Comparison of ENCODE assay signal across 9 cellular contexts in genomic region chr9:503331-503730, GRCh38. TPM values are rescaled to one million over a fixed set of nuclear protein-coding genes. Genes with fewer than 3 reads are reported as not detected.
A peak's percentile ranks its signal among the peaks of the same experiment; 100 is the strongest.
DNase-seq lines count a peak whose midpoint lies in the region; FAIRE-seq and TF ChIP-seq lines count a peak whose summit lies in the region.
"Had no signal": no experiment of that assay in that cellular context is flagged by ENCODE, and none has a peak within 500 bp of the region (broad histone marks: within the 10 kb centered on the region; RNA-seq: fewer than 3 reads in every experiment).

No MANE protein-coding gene starts in this region.

- no peaks in the 10 kb centered on the region for H3K4me1 Mint-ChIP-seq in HFFc6 (ENCODE audit: low read depth)
- H3K4me1 Mint-ChIP-seq in astrocyte (ENCODE audit: low read depth, unreplicated experiment): peaks cover 2% of the 10 kb centered on the region

- TF ChIP-seq CTCF in HFFc6 (IDR thresholded peaks at IDR 0.05) (no peak), astrocyte (IDR thresholded peaks at IDR 0.05; ENCODE audit: insufficient read depth, low read depth, low read length) (no peak)

- peaks cover 16% of the 10 kb centered on the region for H3K27me3 Mint-ChIP-seq in HFFc6 (ENCODE audit: insufficient read depth)
- no peaks in the 10 kb centered on the region for H3K27me3 Mint-ChIP-seq in astrocyte (ENCODE audit: low read depth, unreplicated experiment)

- H3K4me1 ChIP-seq in ACC112 (ENCODE audit: control insufficient read depth, insufficient read depth, low read length, unreplicated experiment) (no peaks in the 10 kb centered on the region), astrocyte (ENCODE audit: insufficient read depth, low read length) (peaks cover 9% of the 10 kb centered on the region), muscle layer of colon (ENCODE audit: insufficient read depth, low read length) (peaks cover 8% of the 10 kb centered on the region)

- H4K20me1 ChIP-seq in astrocyte (ENCODE audit: insufficient read depth, low read length): no peaks in the 10 kb centered on the region

- H3K9me3 Mint-ChIP-seq in HFFc6 (no peaks in the 10 kb centered on the region), astrocyte (ENCODE audit: unreplicated experiment) (no peaks in the 10 kb centered on the region)

- H3K27me3 ChIP-seq in ACC112 (ENCODE audit: insufficient read depth, low read length): peaks cover 38% of the 10 kb centered on the region
- H3K27me3 ChIP-seq in astrocyte (ENCODE audit: insufficient read depth, low read length): peaks cover 27% of the 10 kb centered on the region
- H3K27me3 ChIP-seq in muscle layer of colon (ENCODE audit: control insufficient read depth in 1 of 2, insufficient read depth in 2 of 2, low read length in 2 of 2): no peaks in the 10 kb centered on the region

- H3K9ac ChIP-seq in astrocyte (ENCODE audit: low read length): no peak overlapping the region
- no peak overlapping the region for H3K9ac ChIP-seq in muscle layer of colon (ENCODE audit: low read length)

- H3K27ac Mint-ChIP-seq in HFFc6 (no peak overlapping the region), astrocyte (ENCODE audit: unreplicated experiment) (peak overlapping the region; percentile 58)

- peak overlapping the region; percentile 73 for H3K4me3 ChIP-seq in ACC112 (ENCODE audit: low read depth, low read length)
- no peak overlapping the region for H3K4me3 ChIP-seq in astrocyte (ENCODE audit: insufficient read depth, low read depth, low read length)
- peak overlapping the region; percentile 51 to 81 for H3K4me3 ChIP-seq in muscle layer of colon (ENCODE audit: low read depth in 1 of 2, low read length in 2 of 2)

- no peaks in the 10 kb centered on the region for H3K9me3 ChIP-seq in astrocyte (ENCODE audit: insufficient read depth, low read depth, low read length)
- H3K9me3 ChIP-seq in muscle layer of colon (ENCODE audit: low read length): no peaks in the 10 kb centered on the region

- H3K79me2 ChIP-seq in ACC112 (ENCODE audit: control insufficient read depth, insufficient read depth, low read length, unreplicated experiment) (no peaks in the 10 kb centered on the region), astrocyte (ENCODE audit: insufficient read depth, low read length) (no peaks in the 10 kb centered on the region)

- no peaks in the 10 kb centered on the region for H3K36me3 Mint-ChIP-seq in HFFc6 (ENCODE audit: low read depth)
- no peaks in the 10 kb centered on the region for H3K36me3 Mint-ChIP-seq in astrocyte (ENCODE audit: low read depth, unreplicated experiment)

- H2AFZ ChIP-seq in ACC112 (ENCODE audit: low read length, unreplicated experiment): no peak overlapping the region
- H2AFZ ChIP-seq in astrocyte (ENCODE audit: low read depth, low read length): peak overlapping the region; percentile 47

- H3K27ac ChIP-seq in ACC112 (ENCODE audit: low read depth, low read length): no peak overlapping the region
- H3K27ac ChIP-seq in astrocyte (ENCODE audit: low read depth, low read length): no peak overlapping the region
- H3K27ac ChIP-seq in muscle layer of colon (ENCODE audit: low read depth, low read length): no peak overlapping the region

- no peak for FAIRE-seq in astrocyte (lab: Jason Lieb, UNC)
- FAIRE-seq: HTR-8/SVneo had no signal

- H3K36me3 ChIP-seq in ACC112 (ENCODE audit: insufficient read depth, low read length) (no peaks in the 10 kb centered on the region), astrocyte (ENCODE audit: insufficient read depth, low read length) (no peaks in the 10 kb centered on the region), muscle layer of colon (ENCODE audit: insufficient read depth, low read length) (no peaks in the 10 kb centered on the region)

- no peak overlapping the region for H3K4me2 ChIP-seq in astrocyte (ENCODE audit: low read length)

- no peak for DNase-seq in HFFc6
- no peak for DNase-seq in astrocyte (ENCODE audit: low read depth)
- no peak for DNase-seq in NCI-H187 (lab: John Stamatoyannopoulos, UW)
- DNase-seq in pons (ENCODE audit: low spot score): no peak
- no peak for DNase-seq in MV-4-11 (lab: John Stamatoyannopoulos, UW)
- no peak for DNase-seq in T1000 (lab: John Stamatoyannopoulos, UW)

- H3K4me3 Mint-ChIP-seq in HFFc6 (peak overlapping the region; percentile 55; the same call in 1 of the 2 replicates), astrocyte (ENCODE audit: unreplicated experiment) (peak overlapping the region; percentile 86)

RNA-seq across cellular contexts. Expression of gene KANK1, which starts 1.2 kb away (rescaled TPM):
- total RNA-seq in HFFc6 (2021; fragmentation: NEBNext Ultra II Directional; extraction: Animal tissue kit (Norgen Biotek cat#: 25700)): 10 to 100 TPM; 36.1 to 50.1 (median 48.0) TPM
- total RNA-seq in astrocyte: 22.7 and 23.4 TPM in 2 replicates
